In genomic region chr2:97660044-97660774, GRCh38 we compare ENCODE assay signal across 21 cellular contexts. TPM values are rescaled to one million over a fixed set of nuclear protein-coding genes. Genes with fewer than 3 reads are reported as not detected.
DNase-seq lines count a peak whose midpoint lies in the region; ATAC-seq, FAIRE-seq and TF ChIP-seq lines count a peak whose summit lies in the region.
"Had no signal": no experiment of that assay in that cellular context is flagged by ENCODE, and none has a peak within 500 bp of the region (broad histone marks: within the 10 kb centered on the region; RNA-seq: fewer than 3 reads in every experiment).

No MANE protein-coding gene starts in this region.

- H3K9me3 ChIP-seq in A673 (ENCODE audit: low read depth, low read length, poor library complexity, severe bottlenecking) (no peaks in the 10 kb centered on the region), HepG2 (ENCODE audit: low read length) (no peaks in the 10 kb centered on the region)

- no peak for ATAC-seq in HepG2

- H3K4me1 ChIP-seq in A673 (ENCODE audit: insufficient read depth, low read length, poor library complexity, severe bottlenecking) = peaks cover 10% of the 10 kb centered on the region
- peaks cover 30% of the 10 kb centered on the region for H3K4me1 ChIP-seq in HepG2 (ENCODE audit: insufficient read depth, low read length)

- H3K4me3 ChIP-seq in A673 (ENCODE audit: low read depth, low read length, poor library complexity, severe bottlenecking) (no peak overlapping the region), HepG2 (replicated peaks in 1 of 3; ENCODE audit: insufficient read depth in 1 of 3, low read depth in 2 of 3, low read length in 3 of 3) (no peak overlapping the region)
- H3K4me3 ChIP-seq: PC-9 had no signal

- H3K27ac ChIP-seq in A673 (ENCODE audit: low read depth, low read length, poor library complexity, severe bottlenecking) = peak overlapping the region; percentile 10
- H3K27ac ChIP-seq in HepG2 (ENCODE audit: extremely low read length, insufficient read depth, low read length) = no peak overlapping the region
- H3K27ac ChIP-seq: PC-9 had no signal

- no peak for TF ChIP-seq RAD21 in HepG2 (CRISPR knock-in tag; IDR thresholded peaks at IDR 0.05)

- BruUV-seq in A673 (replicated peaks; lab: Mats Ljungman, UMichigan) = no TSS peak
- BruUV-seq in HepG2 (replicated peaks; lab: Mats Ljungman, UMichigan) = no TSS peak

- peaks cover 20% of the 10 kb centered on the region for H3K79me2 ChIP-seq in HepG2 (ENCODE audit: insufficient read depth, low read length)

- H3K4me2 ChIP-seq in HepG2 (ENCODE audit: low read depth, low read length) = no peak overlapping the region
- H3K4me2 ChIP-seq: PC-9 had no signal

- H4K20me1 ChIP-seq in HepG2 (ENCODE audit: insufficient read depth, low read length) = peaks cover 9% of the 10 kb centered on the region; the same call in 1 of the 2 replicates

- POLR2A ChIA-PET in A673 (lab: Charles Lee; ENCODE audit: low non-redundant PET) (no interaction called here), HepG2 (lab: Yijun Ruan, JAX) (interaction anchor here (8.2 kb wide), 1 partner anchor 11 kb away, joined by 298 read pairs; the partner anchor contains the start of gene COX5B)

- FAIRE-seq in HepG2 (lab: Jason Lieb, UNC) = no peak
- FAIRE-seq: islet of Langerhans, TTC549 had no signal

- TF ChIP-seq CTCF in A673 (conservative IDR thresholded peaks at IDR 0.05; ENCODE audit: low read depth, low read length) = no peak
- TF ChIP-seq CTCF in HepG2 (CRISPR knock-in tag; IDR thresholded peaks at IDR 0.05) = no peak

- H3K9me3 Mint-ChIP-seq in activated T-helper 1 cell treated with anti-CD3 and anti-CD28 coated beads, Interleukin-12 subunit alpha, Interleukin-12 subunit beta, Interleukin-2, Interleukin-4 antibody, amounts not matched to agents 30 ng/mL and 10 ng/mL and 1 ng/mL, durations not matched to agents 14 hours and 24 hours and 36 hours = no peaks in the 10 kb centered on the region
- H3K9me3 Mint-ChIP-seq: activated CD4-positive, alpha-beta memory T cell treated with anti-CD3 and anti-CD28 coated beads, Interleukin-2, amount 10 ng/mL, durations not matched to agents 7 days and 5 days; activated T-helper 2 cell treated with anti-CD3 and anti-CD28 coated beads, Interferon-gamma antibody, Interleukin-2, Interleukin-4, amounts not matched to agents 10 μg/mL and 5 μg/mL and 100 μg/mL, durations not matched to agents 14 hours and 24 hours and 36 hours; naive B cell had no signal

- no peak for TF ChIP-seq EP300 in HepG2 (IDR thresholded peaks at IDR 0.05; ENCODE audit: low read depth in 2 of 2, low read length in 2 of 2)
- no peak for TF ChIP-seq EP300 in HepG2 (CRISPR knock-in tag; IDR thresholded peaks at IDR 0.05; ENCODE audit: borderline replicate concordance)

- no peak overlapping the region for H3K9ac ChIP-seq in HepG2 (ENCODE audit: insufficient read depth, low read depth, low read length)

- H3K4me3 Mint-ChIP-seq in activated T-helper 1 cell treated with anti-CD3 and anti-CD28 coated beads, Interleukin-12 subunit alpha, Interleukin-12 subunit beta, Interleukin-2, Interleukin-4 antibody, amounts not matched to agents 30 ng/mL and 10 ng/mL and 1 ng/mL, durations not matched to agents 14 hours and 24 hours and 36 hours = no peak overlapping the region
- H3K4me3 Mint-ChIP-seq: activated CD4-positive, alpha-beta memory T cell treated with anti-CD3 and anti-CD28 coated beads, Interleukin-2, amount 10 ng/mL, durations not matched to agents 7 days and 5 days had no signal

- TF ChIP-seq POLR2A in HepG2 (IDR thresholded peaks at IDR 0.05; ENCODE audit: insufficient read depth in 1 of 2, low read depth in 2 of 2, low read length in 2 of 2) = no peak

- H3K27me3 ChIP-seq in A673 (replicated peaks; ENCODE audit: insufficient read depth, low read depth, low read length, poor library complexity) = no peaks in the 10 kb centered on the region
- H3K27me3 ChIP-seq in HepG2 (ENCODE audit: control insufficient read depth in 1 of 2, insufficient read depth in 2 of 2, low read length in 2 of 2) = no peaks in the 10 kb centered on the region; a peak in 1 of 5 replicates

- DNase-seq in A673 (ENCODE audit: low spot score) (no peak), KBM-7 (peak; percentile 41), HepG2 (ENCODE audit: low spot score) (no peak), T-helper 1 cell (no peak), NCI-H1436 (lab: John Stamatoyannopoulos, UW) (no peak), NCI-H2171 (lab: John Stamatoyannopoulos, UW) (no peak), NCI-H774 (lab: John Stamatoyannopoulos, UW) (no peak)
- no peak for DNase-seq in activated T-helper 1 cell treated with anti-CD3 and anti-CD28 coated beads, Interleukin-12 subunit alpha, Interleukin-12 subunit beta, Interleukin-2, Interleukin-4 antibody, amounts not matched to agents 30 ng/mL and 10 ng/mL and 1 ng/mL, durations not matched to agents 14 hours and 24 hours and 36 hours (ENCODE audit: low spot score)
- DNase-seq: activated CD4-positive, alpha-beta memory T cell treated with anti-CD3 and anti-CD28 coated beads, Interleukin-2, amount 10 ng/mL, durations not matched to agents 7 days and 5 days; GOT3; MM.1S; naive B cell; NCI-H2081; NCI-H526; stimulated activated CD4-positive, alpha-beta T cell treated with anti-CD3 and anti-CD28 coated beads, Interleukin-4, amount 100 ng/mL, for 4 hours had no signal

- intact Hi-C loops in A673 (cut with micrococcal nuclease; ENCODE audit: unreplicated experiment) = no loop called here
- intact Hi-C loops in activated T-helper 1 cell treated with anti-CD3 and anti-CD28 coated beads, Interleukin-12 subunit alpha, Interleukin-12 subunit beta, Interleukin-2, Interleukin-4 antibody, amounts not matched to agents 30 ng/mL and 10 ng/mL and 1 ng/mL, durations not matched to agents 14 hours and 24 hours and 36 hours (cut with micrococcal nuclease) = loop anchor here (5.0 to 10.0 kb wide), 2 partner anchors 1482 to 1515 kb away; partner anchors contain the start of genes C2orf15 and DUSP2
- intact Hi-C loops in HepG2 (cut with micrococcal nuclease; ENCODE audit: unreplicated experiment) = no loop called here

- CTCF ChIA-PET in A673 (lab: Charles Lee) = no interaction called here
- CTCF ChIA-PET in HepG2 (lab: Yijun Ruan, JAX; ENCODE audit: low intra/inter-chr PET ratio, low total read pairs) = no interaction called here

- H3K36me3 ChIP-seq in A673 (ENCODE audit: insufficient read depth, low read length, poor library complexity, severe bottlenecking) (peaks cover 5% of the 10 kb centered on the region), HepG2 (replicated peaks in 1 of 2; ENCODE audit: control insufficient read depth in 1 of 2, insufficient read depth in 2 of 2, low read length in 2 of 2) (peaks cover 20 to 41% of the 10 kb centered on the region in 2 experiments)

- in situ Hi-C loops in KBM-7 (cut with MboI; ENCODE audit: low pct_unique_long_range_greater_than_20kb, low sequenced_read_pairs) = no loop called here
- in situ Hi-C loops in HepG2 (cut with HindIII; ENCODE audit: extremely low pct_ligation_motif_present, low pct_unique_long_range_greater_than_20kb) = loop anchor here (5.0 to 25.0 kb wide), 2 partner anchors 73 to 1598 kb away; partner anchors contain the start of gene ANKRD36B

- peaks cover 32% of the 10 kb centered on the region for H3K4me1 Mint-ChIP-seq in activated T-helper 1 cell treated with anti-CD3 and anti-CD28 coated beads, Interleukin-12 subunit alpha, Interleukin-12 subunit beta, Interleukin-2, Interleukin-4 antibody, amounts not matched to agents 30 ng/mL and 10 ng/mL and 1 ng/mL, durations not matched to agents 14 hours and 24 hours and 36 hours (ENCODE audit: low read depth)

- peak overlapping the region; percentile 52 for H3K27ac Mint-ChIP-seq in activated T-helper 1 cell treated with anti-CD3 and anti-CD28 coated beads, Interleukin-12 subunit alpha, Interleukin-12 subunit beta, Interleukin-2, Interleukin-4 antibody, amounts not matched to agents 30 ng/mL and 10 ng/mL and 1 ng/mL, durations not matched to agents 14 hours and 24 hours and 36 hours
- H3K27ac Mint-ChIP-seq: activated T-helper 2 cell treated with anti-CD3 and anti-CD28 coated beads, Interferon-gamma antibody, Interleukin-2, Interleukin-4, amounts not matched to agents 10 μg/mL and 5 μg/mL and 100 μg/mL, durations not matched to agents 14 hours and 24 hours and 36 hours had no signal

- no peak overlapping the region for H2AFZ ChIP-seq in HepG2 (ENCODE audit: low read length)
- H2AFZ ChIP-seq: PC-9 had no signal

- no peaks in the 10 kb centered on the region for H3K27me3 Mint-ChIP-seq in activated T-helper 1 cell treated with anti-CD3 and anti-CD28 coated beads, Interleukin-12 subunit alpha, Interleukin-12 subunit beta, Interleukin-2, Interleukin-4 antibody, amounts not matched to agents 30 ng/mL and 10 ng/mL and 1 ng/mL, durations not matched to agents 14 hours and 24 hours and 36 hours (ENCODE audit: insufficient read depth)
- H3K27me3 Mint-ChIP-seq: activated CD4-positive, alpha-beta memory T cell treated with anti-CD3 and anti-CD28 coated beads, Interleukin-2, amount 10 ng/mL, durations not matched to agents 7 days and 5 days; naive B cell had no signal

- peaks cover 31% of the 10 kb centered on the region for H3K36me3 Mint-ChIP-seq in activated T-helper 1 cell treated with anti-CD3 and anti-CD28 coated beads, Interleukin-12 subunit alpha, Interleukin-12 subunit beta, Interleukin-2, Interleukin-4 antibody, amounts not matched to agents 30 ng/mL and 10 ng/mL and 1 ng/mL, durations not matched to agents 14 hours and 24 hours and 36 hours (ENCODE audit: low read depth)

- WGBS in HepG2 (ENCODE audit: low lambda C conversion rate) = 98% methylated on average over 18 of the region's 20 CpGs

RNA-seq across cellular contexts. Expression of gene ACTR1B, which starts 3.6 kb away (rescaled TPM):
- 36.3 and 41.7 TPM in 2 replicates for total RNA-seq in A673 (2021)
- 101 and 102 TPM in 2 replicates for total RNA-seq in activated T-helper 1 cell treated with anti-CD3 and anti-CD28 coated beads, Interleukin-12 subunit alpha, Interleukin-12 subunit beta, Interleukin-2, Interleukin-4 antibody, amounts not matched to agents 30 ng/mL and 10 ng/mL and 1 ng/mL, durations not matched to agents 14 hours and 24 hours and 36 hours
- total RNA-seq in HepG2 (2016; rRNA removed; fragmentation: Illumina TruSeq; extraction: Trizol) = 59.9 and 76.7 TPM in 2 replicates
- total RNA-seq in HepG2 (2016; cell fraction: cytosol; rRNA removed; fragmentation: Illumina TruSeq; extraction: Trizol; ENCODE audit: low read depth) = 70.2 and 78.4 TPM in 2 replicates
- 55.1 and 78.5 TPM in 2 replicates for total RNA-seq in HepG2 (2016; cell fraction: insoluble cytoplasmic fraction; rRNA removed; fragmentation: Illumina TruSeq; extraction: Trizol)
- total RNA-seq in HepG2 (2016; cell fraction: membrane; rRNA removed; fragmentation: Illumina TruSeq; extraction: Trizol) = 130 and 146 TPM in 2 replicates
- total RNA-seq in HepG2 (2016; cell fraction: nucleus; rRNA removed; fragmentation: Illumina TruSeq; extraction: Trizol) = 55.2 and 70.0 TPM in 2 replicates
- 61.7 and 77.6 TPM in 2 replicates for polyA plus RNA-seq in HepG2 (2011; rRNA removed)
- 55.9 and 77.2 TPM in 2 replicates for polyA plus RNA-seq in HepG2 (2011; cell fraction: cytosol; rRNA removed)
- polyA plus RNA-seq in HepG2 (2011; cell fraction: nucleus; rRNA removed) = 251 and 257 TPM in 2 replicates
- 53.7 and 58.6 TPM in 2 replicates for polyA plus RNA-seq in HepG2 (2012)
- polyA plus RNA-seq in HepG2 (2016; cell fraction: cytosol; fragmentation: Illumina TruSeq; extraction: Trizol; ENCODE audit: low read depth) = 74.0 and 88.4 TPM in 2 replicates
- polyA plus RNA-seq in HepG2 (2016; cell fraction: insoluble cytoplasmic fraction; fragmentation: Illumina TruSeq; extraction: Trizol; ENCODE audit: low read depth) = 55.8 and 66.7 TPM in 2 replicates
- polyA plus RNA-seq in HepG2 (2016; cell fraction: membrane; fragmentation: Illumina TruSeq; extraction: Trizol; ENCODE audit: low read depth) = 105 and 114 TPM in 2 replicates
- 103 and 116 TPM in 2 replicates for polyA plus RNA-seq in HepG2 (2016; cell fraction: nucleus; fragmentation: Illumina TruSeq; extraction: Trizol; ENCODE audit: insufficient read depth, low read depth)
- polyA minus RNA-seq in HepG2 (2011; rRNA and poly(A)+ RNA removed; ENCODE audit: low replicate concordance) = 87.1 and 132 TPM in 2 replicates
- polyA minus RNA-seq in HepG2 (2011; cell fraction: cytosol; rRNA and poly(A)+ RNA removed) = 28.5 and 31.1 TPM in 2 replicates
- polyA minus RNA-seq in HepG2 (2011; cell fraction: nucleus; rRNA and poly(A)+ RNA removed) = 72.0 and 76.6 TPM in 2 replicates

RNA-seq across cellular contexts. Expression of gene C2orf92, which starts 9.3 kb away (rescaled TPM):
- total RNA-seq in A673 (2021) = 2.4 and 3.7 TPM in 2 replicates
- 16.1 and 17.2 TPM in 2 replicates for total RNA-seq in activated T-helper 1 cell treated with anti-CD3 and anti-CD28 coated beads, Interleukin-12 subunit alpha, Interleukin-12 subunit beta, Interleukin-2, Interleukin-4 antibody, amounts not matched to agents 30 ng/mL and 10 ng/mL and 1 ng/mL, durations not matched to agents 14 hours and 24 hours and 36 hours
- total RNA-seq in HepG2 (2016; rRNA removed; fragmentation: Illumina TruSeq; extraction: Trizol) = 1.5 and 4.9 TPM in 2 replicates
- total RNA-seq in HepG2 (2016; cell fraction: cytosol; rRNA removed; fragmentation: Illumina TruSeq; extraction: Trizol; ENCODE audit: low read depth) = 1.7 and 3.6 TPM in 2 replicates
- 1.2 and 6.7 TPM in 2 replicates for total RNA-seq in HepG2 (2016; cell fraction: insoluble cytoplasmic fraction; rRNA removed; fragmentation: Illumina TruSeq; extraction: Trizol)
- total RNA-seq in HepG2 (2016; cell fraction: membrane; rRNA removed; fragmentation: Illumina TruSeq; extraction: Trizol) = 2.5 and 2.8 TPM in 2 replicates
- 9.5 and 13.0 TPM in 2 replicates for total RNA-seq in HepG2 (2016; cell fraction: nucleus; rRNA removed; fragmentation: Illumina TruSeq; extraction: Trizol)
- polyA plus RNA-seq in HepG2 (2011; rRNA removed) = 5.0 and 9.4 TPM in 2 replicates
- 0.79 and 0.97 TPM in 2 replicates for polyA plus RNA-seq in HepG2 (2011; cell fraction: cytosol; rRNA removed)
- polyA plus RNA-seq in HepG2 (2011; cell fraction: nucleus; rRNA removed) = 23.3 and 26.6 TPM in 2 replicates
- polyA plus RNA-seq in HepG2 (2012) = 4.1 TPM in 2 replicates
- polyA plus RNA-seq in HepG2 (2016; cell fraction: cytosol; fragmentation: Illumina TruSeq; extraction: Trizol; ENCODE audit: low read depth) = 1.4 and 1.6 TPM in 2 replicates
- 0.93 and 1.3 TPM in 2 replicates for polyA plus RNA-seq in HepG2 (2016; cell fraction: insoluble cytoplasmic fraction; fragmentation: Illumina TruSeq; extraction: Trizol; ENCODE audit: low read depth)
- 1.4 and 2.0 TPM in 2 replicates for polyA plus RNA-seq in HepG2 (2016; cell fraction: membrane; fragmentation: Illumina TruSeq; extraction: Trizol; ENCODE audit: low read depth)
- 22.0 and 25.3 TPM in 2 replicates for polyA plus RNA-seq in HepG2 (2016; cell fraction: nucleus; fragmentation: Illumina TruSeq; extraction: Trizol; ENCODE audit: insufficient read depth, low read depth)
- 3.2 and 12.3 TPM in 2 replicates for polyA minus RNA-seq in HepG2 (2011; rRNA and poly(A)+ RNA removed; ENCODE audit: low replicate concordance)
- polyA minus RNA-seq in HepG2 (2011; cell fraction: cytosol; rRNA and poly(A)+ RNA removed) = 0.62 and 0.89 TPM in 2 replicates
- 23.7 and 26.4 TPM in 2 replicates for polyA minus RNA-seq in HepG2 (2011; cell fraction: nucleus; rRNA and poly(A)+ RNA removed)

RNA-seq across cellular contexts. Expression of gene COX5B, which starts 14.3 kb away (rescaled TPM):
- total RNA-seq in A673 (2021) (205 and 219 TPM in 2 replicates), HepG2 (2016; rRNA removed; fragmentation: Illumina TruSeq; extraction: Trizol) (453 and 457 TPM in 2 replicates)
- 228 and 241 TPM in 2 replicates for total RNA-seq in activated T-helper 1 cell treated with anti-CD3 and anti-CD28 coated beads, Interleukin-12 subunit alpha, Interleukin-12 subunit beta, Interleukin-2, Interleukin-4 antibody, amounts not matched to agents 30 ng/mL and 10 ng/mL and 1 ng/mL, durations not matched to agents 14 hours and 24 hours and 36 hours
- total RNA-seq in HepG2 (2016; cell fraction: cytosol; rRNA removed; fragmentation: Illumina TruSeq; extraction: Trizol; ENCODE audit: low read depth) = 171 and 178 TPM in 2 replicates
- total RNA-seq in HepG2 (2016; cell fraction: insoluble cytoplasmic fraction; rRNA removed; fragmentation: Illumina TruSeq; extraction: Trizol) = 461 and 544 TPM in 2 replicates
- total RNA-seq in HepG2 (2016; cell fraction: membrane; rRNA removed; fragmentation: Illumina TruSeq; extraction: Trizol) = 139 and 150 TPM in 2 replicates
- 157 and 190 TPM in 2 replicates for total RNA-seq in HepG2 (2016; cell fraction: nucleus; rRNA removed; fragmentation: Illumina TruSeq; extraction: Trizol)
- 440 and 536 TPM in 2 replicates for polyA plus RNA-seq in HepG2 (2011; rRNA removed)
- 532 and 716 TPM in 2 replicates for polyA plus RNA-seq in HepG2 (2011; cell fraction: cytosol; rRNA removed)
- 231 and 254 TPM in 2 replicates for polyA plus RNA-seq in HepG2 (2011; cell fraction: nucleus; rRNA removed)
- 249 and 275 TPM in 2 replicates for polyA plus RNA-seq in HepG2 (2012)
- polyA plus RNA-seq in HepG2 (2016; cell fraction: cytosol; fragmentation: Illumina TruSeq; extraction: Trizol; ENCODE audit: low read depth) = 152 and 159 TPM in 2 replicates
- polyA plus RNA-seq in HepG2 (2016; cell fraction: insoluble cytoplasmic fraction; fragmentation: Illumina TruSeq; extraction: Trizol; ENCODE audit: low read depth) = 356 and 383 TPM in 2 replicates
- 107 and 113 TPM in 2 replicates for polyA plus RNA-seq in HepG2 (2016; cell fraction: membrane; fragmentation: Illumina TruSeq; extraction: Trizol; ENCODE audit: low read depth)
- polyA plus RNA-seq in HepG2 (2016; cell fraction: nucleus; fragmentation: Illumina TruSeq; extraction: Trizol; ENCODE audit: insufficient read depth, low read depth) = 248 and 261 TPM in 2 replicates
- polyA minus RNA-seq in HepG2 (2011; rRNA and poly(A)+ RNA removed; ENCODE audit: low replicate concordance) = 67.4 and 92.1 TPM in 2 replicates
- 75.3 and 98.0 TPM in 2 replicates for polyA minus RNA-seq in HepG2 (2011; cell fraction: cytosol; rRNA and poly(A)+ RNA removed)
- polyA minus RNA-seq in HepG2 (2011; cell fraction: nucleus; rRNA and poly(A)+ RNA removed) = 53.7 and 62.3 TPM in 2 replicates

RNA-seq across cellular contexts. Expression of gene ZAP70, which starts 53.2 kb away (rescaled TPM):
- total RNA-seq in A673 (2021) (not detected in 2 replicates), HepG2 (2016; rRNA removed; fragmentation: Illumina TruSeq; extraction: Trizol) (0.18 and 0.51 TPM in 2 replicates)
- total RNA-seq in activated T-helper 1 cell treated with anti-CD3 and anti-CD28 coated beads, Interleukin-12 subunit alpha, Interleukin-12 subunit beta, Interleukin-2, Interleukin-4 antibody, amounts not matched to agents 30 ng/mL and 10 ng/mL and 1 ng/mL, durations not matched to agents 14 hours and 24 hours and 36 hours = 302 and 313 TPM in 2 replicates
- total RNA-seq in HepG2 (2016; cell fraction: cytosol; rRNA removed; fragmentation: Illumina TruSeq; extraction: Trizol; ENCODE audit: low read depth) = not detected in 2 replicates
- 0.24 and 0.43 TPM in 2 replicates for total RNA-seq in HepG2 (2016; cell fraction: insoluble cytoplasmic fraction; rRNA removed; fragmentation: Illumina TruSeq; extraction: Trizol)
- not detected in 2 replicates for total RNA-seq in HepG2 (2016; cell fraction: membrane; rRNA removed; fragmentation: Illumina TruSeq; extraction: Trizol)
- total RNA-seq in HepG2 (2016; cell fraction: nucleus; rRNA removed; fragmentation: Illumina TruSeq; extraction: Trizol) = 0.28 and 0.31 TPM in 2 replicates
- polyA plus RNA-seq in HepG2 (2011; rRNA removed) = 4.0 and 7.1 TPM in 2 replicates
- 2.5 and 3.2 TPM in 2 replicates for polyA plus RNA-seq in HepG2 (2011; cell fraction: cytosol; rRNA removed)
- 64.9 and 67.7 TPM in 2 replicates for polyA plus RNA-seq in HepG2 (2011; cell fraction: nucleus; rRNA removed)
- 2.2 and 3.6 TPM in 2 replicates for polyA plus RNA-seq in HepG2 (2012)
- not detected in 2 replicates for polyA plus RNA-seq in HepG2 (2016; cell fraction: cytosol; fragmentation: Illumina TruSeq; extraction: Trizol; ENCODE audit: low read depth)
- 0.27 and 0.57 TPM in 2 replicates for polyA plus RNA-seq in HepG2 (2016; cell fraction: insoluble cytoplasmic fraction; fragmentation: Illumina TruSeq; extraction: Trizol; ENCODE audit: low read depth)
- not detected in 2 replicates for polyA plus RNA-seq in HepG2 (2016; cell fraction: membrane; fragmentation: Illumina TruSeq; extraction: Trizol; ENCODE audit: low read depth)
- 1.00 and 1.1 TPM in 2 replicates for polyA plus RNA-seq in HepG2 (2016; cell fraction: nucleus; fragmentation: Illumina TruSeq; extraction: Trizol; ENCODE audit: insufficient read depth, low read depth)
- 5.3 TPM in 1 of 2 replicates, not detected in the other for polyA minus RNA-seq in HepG2 (2011; rRNA and poly(A)+ RNA removed; ENCODE audit: low replicate concordance)
- polyA minus RNA-seq in HepG2 (2011; cell fraction: cytosol; rRNA and poly(A)+ RNA removed) = 1.5 and 1.6 TPM in 2 replicates
- polyA minus RNA-seq in HepG2 (2011; cell fraction: nucleus; rRNA and poly(A)+ RNA removed) = 5.0 and 5.6 TPM in 2 replicates
- total RNA-seq: lung microvascular endothelial cell, PC-9, SK-MEL-5 had no signal
